ENCODE assay signal across 10 cellular contexts in genomic region chr7:17679427-17679826, GRCh38.
DNase-seq lines count a peak whose midpoint lies in the region; FAIRE-seq and TF ChIP-seq lines count a peak whose summit lies in the region.
"Had no signal": no experiment of that assay in that cellular context is flagged by ENCODE, and none has a peak within 500 bp of the region (broad histone marks: within the 10 kb centered on the region; RNA-seq: fewer than 3 reads in every experiment).

No MANE protein-coding gene starts in this region.

- FAIRE-seq in frontal cortex (lab: Jason Lieb, UNC) = no peak
- FAIRE-seq: endothelial cell of umbilical vein had no signal

- CTCF ChIA-PET in RWPE1 (lab: Yijun Ruan, JAX) = interaction anchor here (0.6 to 1.0 kb wide), 2 partner anchors 11 to 761 kb away, joined by 3 read pairs; no protein-coding TSS in a partner anchor
- CTCF ChIA-PET in GM10248 (lab: Yijun Ruan, JAX) = interaction anchor here (1.4 to 4.0 kb wide), 7 partner anchors 8 to 665 kb away, joined by 3 to 25 read pairs (median 9); no protein-coding TSS in a partner anchor

- H3K27ac ChIP-seq in RWPE1 = peak overlapping the region; percentile 92

- DNase-seq in AG08395 (ENCODE audit: low spot score) (peak; percentile 63), RWPE1 (ENCODE audit: low spot score) (no peak), fibroblast of gingiva (ENCODE audit: low read depth) (peak; percentile 78), myocyte (ENCODE audit: low read depth) (peak; percentile 94), GM10248 (ENCODE audit: extremely low spot score) (no peak), frontal cortex (ENCODE audit: low spot score in 2 of 2) (no peak), NCI-H1092 treated with DMSO at 0.1 percent for 48 hours (lab: John Stamatoyannopoulos, UW) (no peak)
- DNase-seq in activated CD4-positive, CD25-positive, alpha-beta regulatory T cell treated with anti-CD3 and anti-CD28 coated beads, Interleukin-2, amount 50 U/mL, for 72 hours = no peak
- DNase-seq: NCI-H526 treated with DMSO at 0.1 percent for 48 hours had no signal

- POLR2A ChIA-PET in RWPE1 (lab: Yijun Ruan, JAX; ENCODE audit: low non-redundant PET) = no interaction called here
- POLR2A ChIA-PET in GM10248 (lab: Yijun Ruan, JAX) = no interaction called here

- TF ChIP-seq CTCF in RWPE1 (conservative IDR thresholded peaks at IDR 0.05; ENCODE audit: low read depth) = no peak
- no peak for TF ChIP-seq CTCF in GM10248 (IDR thresholded peaks at IDR 0.05; ENCODE audit: control extremely low read depth, extremely low read depth, low read depth, missing control alignments)

Comparison
In these comparisons a context has a peak if more than half of its experiments do, and no peak if none do; other contexts are left out.
1. DNase-seq: peak in AG08395 (single experiment), fibroblast of gingiva (single experiment) and myocyte (single experiment); none in RWPE1 (single experiment), GM10248 (single experiment), activated CD4-positive, CD25-positive, alpha-beta regulatory T cell treated with anti-CD3 and anti-CD28 coated beads, Interleukin-2, amount 50 U/mL, for 72 hours (single experiment), frontal cortex (0 of 2) and NCI-H1092 treated with DMSO at 0.1 percent for 48 hours (single experiment).